In the genomic region with DNA sequence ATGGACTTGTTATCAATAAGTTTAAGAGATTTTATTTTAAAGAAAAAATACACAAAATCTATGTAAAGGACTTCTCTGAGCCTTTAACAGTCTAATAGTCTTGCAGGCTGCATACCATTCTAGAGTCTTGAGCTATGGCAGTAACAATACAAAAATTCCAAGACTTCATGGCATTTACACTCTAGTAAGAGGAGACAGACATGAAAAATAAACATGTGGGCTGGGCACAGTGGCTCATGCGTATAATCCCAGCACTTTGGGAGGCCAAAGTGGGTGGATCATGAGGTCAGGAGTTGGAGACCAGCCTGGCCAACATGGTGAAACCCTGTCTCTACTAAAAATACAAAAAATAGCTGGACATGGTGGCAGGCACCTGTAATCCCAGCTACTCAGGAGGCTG, we compare ENCODE assay signal across 8 cellular contexts. TPM values are rescaled to one million over a fixed set of nuclear protein-coding genes. Genes with fewer than 3 reads are reported as not detected.
DNase-seq lines count a peak whose midpoint lies in the region; ATAC-seq and TF ChIP-seq lines count a peak whose summit lies in the region.
"Not testable (repeated sequence)": the region's sequence is repeated elsewhere in the genome, so short reads cannot be mapped to it uniquely, and the experiment has no call there.

No MANE protein-coding gene starts in this region.

- not testable (repeated sequence) for H3K4ac ChIP-seq in mesendoderm (ENCODE audit: low read depth, low read length)

- 0% methylated on average over 1 of the region's 1 CpG; no CpG with 5 or more reads in 1 of the 2 donors for whole genome bisulfite sequencing in gastroesophageal sphincter (ENCODE audit: low coverage in 1 of 2), 2 donors
- WGBS in mesendoderm (ENCODE audit: extremely low coverage, insufficient coverage, low lambda C conversion rate): no CpG with 5 or more reads among the region's 1 CpG

- H3K4me1 ChIP-seq in adipocyte (ENCODE audit: control insufficient read depth, insufficient read depth, low read length); gastroesophageal sphincter; mesendoderm (ENCODE audit: control insufficient read depth, low read depth, low read length); upper lobe of right lung: not testable (repeated sequence)

- H3K23ac ChIP-seq in mesendoderm (ENCODE audit: low read length): not testable (repeated sequence)

- H2BK120ac ChIP-seq in mesendoderm (ENCODE audit: low read depth, low read length): not testable (repeated sequence)

- H4K8ac ChIP-seq in mesendoderm (ENCODE audit: low read depth, low read length): not testable (repeated sequence)

- not testable (repeated sequence) for H3K4me2 ChIP-seq in mesendoderm (ENCODE audit: low read length)

- not testable (repeated sequence) for H4K5ac ChIP-seq in mesendoderm (ENCODE audit: low read length)

- not testable (repeated sequence) for H2BK5ac ChIP-seq in mesendoderm (ENCODE audit: low read length)

- H3K9ac ChIP-seq in adipocyte (ENCODE audit: low read length); mesendoderm (ENCODE audit: low read length): not testable (repeated sequence)

- not testable (repeated sequence) for H3K56ac ChIP-seq in mesendoderm (ENCODE audit: low read length)

- DNase-seq in AG08395 (ENCODE audit: low spot score): peak; percentile 58
- DNase-seq in ELR (ENCODE audit: low read depth): peak; percentile 55
- DNase-seq in adipocyte (ENCODE audit: low read depth): peak; percentile 79
- peak; percentile 26 for DNase-seq in epithelial cell of proximal tubule (ENCODE audit: low read depth)
- peak; percentile 65 for DNase-seq in mesendoderm
- not testable (repeated sequence) for DNase-seq in upper lobe of right lung

- H3K79me1 ChIP-seq in mesendoderm (ENCODE audit: low read length): not testable (repeated sequence)

- not testable (repeated sequence) for H2BK15ac ChIP-seq in mesendoderm (replicated peaks; ENCODE audit: low read depth)

- H3K4me3 ChIP-seq in adipocyte (ENCODE audit: low read length); epithelial cell of proximal tubule (ENCODE audit: low read depth, low read length); gastroesophageal sphincter; mesendoderm (ENCODE audit: low read length); upper lobe of right lung: not testable (repeated sequence)

- not testable (repeated sequence) for TF ChIP-seq RAD21 in Ishikawa (IDR thresholded peaks at IDR 0.05; ENCODE audit: low read depth)

- H3K27ac ChIP-seq in gastroesophageal sphincter; mesendoderm (ENCODE audit: low read depth, low read length); upper lobe of right lung: not testable (repeated sequence)

- ATAC-seq in gastroesophageal sphincter (peak; percentile 41), upper lobe of right lung (peak; percentile 72)

- TF ChIP-seq EP300 in Ishikawa (IDR thresholded peaks at IDR 0.05; ENCODE audit: borderline replicate concordance); gastroesophageal sphincter (IDR thresholded peaks at IDR 0.05): not testable (repeated sequence)

- not testable (repeated sequence) for H3K79me2 ChIP-seq in mesendoderm (ENCODE audit: control insufficient read depth, insufficient read depth, low read length)

- H3K27me3 ChIP-seq in adipocyte (replicated peaks; ENCODE audit: control insufficient read depth, insufficient read depth, low read length); gastroesophageal sphincter; mesendoderm (ENCODE audit: insufficient read depth, low read length, poor library complexity); upper lobe of right lung: not testable (repeated sequence)

- intact Hi-C loops in upper lobe of right lung (cut with DNase I): not testable (repeated sequence)

- TF ChIP-seq CTCF in epithelial cell of proximal tubule (conservative IDR thresholded peaks at IDR 0.05; ENCODE audit: low read depth, low read length); gastroesophageal sphincter (IDR thresholded peaks at IDR 0.05); upper lobe of right lung (IDR thresholded peaks at IDR 0.05): not testable (repeated sequence)

- not testable (repeated sequence) for H3K18ac ChIP-seq in mesendoderm (ENCODE audit: low read length)

- not testable (repeated sequence) for H3K36me3 ChIP-seq in adipocyte (ENCODE audit: control insufficient read depth, insufficient read depth, low read length, severe bottlenecking); gastroesophageal sphincter; mesendoderm (ENCODE audit: control insufficient read depth, insufficient read depth, low read length); upper lobe of right lung

- not testable (repeated sequence) for TF ChIP-seq POLR2A in gastroesophageal sphincter (IDR thresholded peaks at IDR 0.05)

- H2AK5ac ChIP-seq in mesendoderm (ENCODE audit: low read length): not testable (repeated sequence)

- not testable (repeated sequence) for H3K9me3 ChIP-seq in adipocyte (ENCODE audit: control insufficient read depth, low read length); gastroesophageal sphincter; upper lobe of right lung

TF ChIP-seq in Ishikawa, 13 proteins besides CTCF, POLR2A, EP300 and RAD21:
- TF ChIP-seq TEAD4 (IDR thresholded peaks at IDR 0.05): peak; percentile 93
TF ChIP-seq in Ishikawa: peak in this region for 1; not testable (repeated sequence) for 12.

RNA-seq across cellular contexts. Expression of gene RBMS3, which starts 47.7 kb away (rescaled TPM):
- total RNA-seq in epithelial cell of proximal tubule: 7.7 and 13.2 TPM in 2 replicates
- 10 to 100 TPM; 51.5 to 76.0 (median 66.6) TPM for total RNA-seq in gastroesophageal sphincter
- 5.5 TPM for polyA plus RNA-seq in mesendoderm (2013, experiment 1 of 2)
- polyA plus RNA-seq in mesendoderm (2013, experiment 2 of 2): 5.1 TPM
- 85.9 TPM for total RNA-seq in upper lobe of right lung
